19 cellular contexts compared by ENCODE assay signal in genomic region chr7:92161271-92161670, GRCh38. TPM values are rescaled to one million over a fixed set of nuclear protein-coding genes. Genes with fewer than 3 reads are reported as not detected.
DNase-seq lines count a peak whose midpoint lies in the region; ATAC-seq, FAIRE-seq and TF ChIP-seq lines count a peak whose summit lies in the region.
"Had no signal": no experiment of that assay in that cellular context is flagged by ENCODE, and none has a peak within 500 bp of the region (broad histone marks: within the 10 kb centered on the region; RNA-seq: fewer than 3 reads in every experiment).

No MANE protein-coding gene starts in this region.

- DNase-seq in HUDEP-2 (lab: John Stamatoyannopoulos, UW; ENCODE audit: unreplicated experiment in 76 of 76): peak in 42 of 76 experiments; percentile 1 to 84 (median 52)
- DNase-seq in RCC 7860 (ENCODE audit: low spot score): peak; percentile 2
- DNase-seq in amniotic epithelial cell (ENCODE audit: low read depth): peak; percentile 6
- peak; percentile 2 for DNase-seq in fibroblast of pulmonary artery (ENCODE audit: low read depth)
- no peak for DNase-seq in chondrocyte (ENCODE audit: low spot score)
- no peak for DNase-seq in NCI-H1930 (lab: John Stamatoyannopoulos, UW)
- DNase-seq: 8988T; AML-193; Caco-2; CD8-positive, alpha-beta memory T cell; DND-41; GDM1 had no signal

- peaks cover 4% of the 10 kb centered on the region for H3K36me3 Mint-ChIP-seq in chondrocyte (ENCODE audit: low read depth)
- H3K36me3 Mint-ChIP-seq: CD8-positive, alpha-beta memory T cell had no signal

- no peak for ATAC-seq in GM21723 (IDR thresholded peaks at IDR 0.05; ENCODE audit: unreplicated experiment)

- peaks cover 4% of the 10 kb centered on the region for H3K27me3 Mint-ChIP-seq in chondrocyte (ENCODE audit: low read depth)

- peaks cover 3% of the 10 kb centered on the region for H3K4me1 Mint-ChIP-seq in chondrocyte (ENCODE audit: low read depth)

- H3K9me3 Mint-ChIP-seq in chondrocyte (ENCODE audit: low read depth): no peaks in the 10 kb centered on the region
- H3K9me3 Mint-ChIP-seq: CD8-positive, alpha-beta memory T cell had no signal

- H3K27ac Mint-ChIP-seq in chondrocyte (ENCODE audit: unreplicated experiment): no peak overlapping the region
- H3K27ac Mint-ChIP-seq: CD8-positive, alpha-beta memory T cell had no signal

- H3K4me3 Mint-ChIP-seq in chondrocyte (ENCODE audit: unreplicated experiment): no peak overlapping the region
- H3K4me3 Mint-ChIP-seq: CD8-positive, alpha-beta memory T cell had no signal

- no peak for FAIRE-seq in RCC 7860 (lab: Jason Lieb, UNC)
- FAIRE-seq: GM12892, GM19239, H1, HTR-8/SVneo had no signal

- no peak overlapping the region for H3K4me3 ChIP-seq in fibroblast of pulmonary artery (replicated peaks; ENCODE audit: low read depth, low read length)
- H3K4me3 ChIP-seq: BLaER1, HAP-1 had no signal

- TF ChIP-seq CTCF in fibroblast of pulmonary artery (IDR thresholded peaks at IDR 0.05; ENCODE audit: low read length, missing control alignments) (no peak), chondrocyte (IDR thresholded peaks at IDR 0.05) (no peak)

RNA-seq across cellular contexts. Expression of gene LRRD1, which starts 17.7 kb away (rescaled TPM):
- total RNA-seq in chondrocyte: 0.22 to 0.41 TPM in 2 of 3 replicates, not detected in the other
- total RNA-seq: Caco-2; CD8-positive, alpha-beta memory T cell; H1 had no signal

RNA-seq across cellular contexts. Expression of gene CYP51A1, which starts 27.0 kb away (rescaled TPM):
- 60.1 to 87.6 TPM (median 85.5 TPM) in 3 replicates for total RNA-seq in chondrocyte

Comparison
In these comparisons a context has a peak if more than half of its experiments do, and no peak if none do; other contexts are left out.
1. DNase-seq: peak in HUDEP-2 (42 of 76), RCC 7860 (single experiment), amniotic epithelial cell (single experiment) and fibroblast of pulmonary artery (single experiment); none in chondrocyte (single experiment) and NCI-H1930 (0 of 2).